15 cellular contexts compared by ENCODE assay signal in the genomic region with DNA sequence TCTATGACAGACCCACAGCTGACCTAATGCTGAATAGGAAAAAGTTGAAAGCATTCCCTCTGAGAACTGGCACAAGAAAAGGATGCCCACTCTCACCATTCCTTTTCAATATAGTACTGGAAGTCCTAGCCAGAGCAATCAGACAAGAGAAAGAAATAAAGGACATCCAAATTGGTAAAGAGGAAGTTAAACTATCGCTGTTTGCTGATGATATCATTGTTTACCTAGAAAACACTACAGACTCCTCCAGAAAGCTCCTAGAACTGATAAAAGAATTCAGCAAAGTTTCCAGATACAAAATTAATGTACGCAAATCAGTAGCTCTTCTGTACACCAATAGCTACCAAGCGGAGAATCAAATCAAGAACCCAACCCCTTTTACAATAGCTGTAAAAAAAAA. TPM values are rescaled to one million over a fixed set of nuclear protein-coding genes. Genes with fewer than 3 reads are reported as not detected.
"Had no signal": no experiment of that assay in that cellular context is flagged by ENCODE, and none has a peak within 500 bp of the region (broad histone marks: within the 10 kb centered on the region; RNA-seq: fewer than 3 reads in every experiment).

No MANE protein-coding gene starts in this region.

RNA-seq across cellular contexts. Expression of a gene that starts 59.8 kb away (rescaled TPM):
- total RNA-seq: activated naive CD4-positive, alpha-beta T cell treated with anti-CD3 and anti-CD28 coated beads for 36 hours; activated naive CD4-positive, alpha-beta T cell treated with anti-CD3 and anti-CD28 coated beads, Interleukin-2, amount 50 U/mL, for 72 hours; activated naive CD8-positive, alpha-beta T cell treated with anti-CD3 and anti-CD28 coated beads for 36 hours; activated naive CD8-positive, alpha-beta T cell treated with anti-CD3 and anti-CD28 coated beads, Interleukin-2, amount 10 ng/mL, durations not matched to agents 7 days and 5 days; activated T-cell treated with anti-CD3 and anti-CD28 coated beads, Interleukin-2, amount 50 U/mL, for 4 hours; activated T-cell treated with anti-CD3 and anti-CD28 coated beads, Interleukin-2, amount 50 U/mL, for 72 hours; activated T-helper 1 cell treated with anti-CD3 and anti-CD28 coated beads, Interleukin-12 subunit alpha, Interleukin-12 subunit beta, Interleukin-2, Interleukin-4 antibody, amounts not matched to agents 30 ng/mL and 10 ng/mL and 1 ng/mL, durations not matched to agents 14 hours and 24 hours and 36 hours; activated T-helper 2 cell treated with anti-CD3 and anti-CD28 coated beads, Interferon-gamma antibody, Interleukin-2, Interleukin-4, amounts not matched to agents 10 μg/mL and 5 μg/mL and 100 μg/mL, durations not matched to agents 14 hours and 24 hours and 36 hours; ascending aorta; astrocyte; body of pancreas; bronchial epithelial cell; cardiac muscle cell; chondrocyte had no signal
- polyA plus RNA-seq: aorta, cardiac muscle cell had no signal
